1 cellular context compared by ENCODE assay signal in genomic region chr7:51350195-51350896, GRCh38.
TF ChIP-seq lines count a peak whose summit lies in the region.

No MANE protein-coding gene starts in this region.

TF ChIP-seq in HEK293, 187 proteins besides CTCF, POLR2A, EP300 and RAD21 (continued from another document):
- TF ChIP-seq ZBTB44 (tag by site-specific recombination; IDR thresholded peaks at IDR 0.05) (peak; percentile 99), ZNF2 (tag by site-specific recombination; IDR thresholded peaks at IDR 0.05) (no peak), TRIM28 (IDR thresholded peaks at IDR 0.05; ENCODE audit: borderline replicate concordance, low read length) (peak; percentile 23; the same call in 1 of the 2 replicates), ZNF184 (tag by site-specific recombination; IDR thresholded peaks at IDR 0.05) (no peak), ZNF580 (tag by site-specific recombination; IDR thresholded peaks at IDR 0.05) (peak; percentile 58; the same call in 1 of the 2 replicates), PRDM10 (tag by site-specific recombination; IDR thresholded peaks at IDR 0.05) (peak; percentile 41), ZNF211 (tag by site-specific recombination; IDR thresholded peaks at IDR 0.05; ENCODE audit: low read depth) (no peak), ZBTB17 (tag by site-specific recombination; IDR thresholded peaks at IDR 0.05) (peak; percentile 68; the same call in 1 of the 2 replicates), ZNF785 (tag by site-specific recombination; IDR thresholded peaks at IDR 0.05) (no peak), GLIS1 (tag by site-specific recombination; IDR thresholded peaks at IDR 0.05) (0 out of 2 replicates have a peak, but pooled peaks have one; percentile 8), ZNF10 (tag by site-specific recombination; IDR thresholded peaks at IDR 0.05) (0 out of 2 replicates have a peak, but pooled peaks have one; percentile 33), ZBTB20 (tag by site-specific recombination; IDR thresholded peaks at IDR 0.05) (peak; percentile 50)
